ENCODE assay signal across 8 cellular contexts in genomic region chr7:71735961-71736556, GRCh38.
A peak's percentile ranks its signal among the peaks of the same experiment; 100 is the strongest.
DNase-seq lines count a peak whose midpoint lies in the region; ATAC-seq and TF ChIP-seq lines count a peak whose summit lies in the region.

No MANE protein-coding gene starts in this region.

- DNase-seq in activated gamma-delta T cell treated with Interleukin-2 at 50 U/mL for 16 hours, result peak; percentile 9
- DNase-seq in activated gamma-delta T cell (lab: John Stamatoyannopoulos, UW), result no peak
- peak; percentile 79 for DNase-seq in LoVo (ENCODE audit: low spot score)
- peak; percentile 77 for DNase-seq in SK-N-SH
- peak; percentile 39 for DNase-seq in MCF 10A (ENCODE audit: unreplicated experiment)
- DNase-seq in islet precursor cell, result peak; percentile 86
- peak; percentile 10 for DNase-seq in stimulated activated CD4-positive, alpha-beta T cell treated with anti-CD3 and anti-CD28 coated beads, Interleukin-12 subunit alpha, Interleukin-12 subunit beta, amount 100 ng/mL, for 4 hours

- H4K20me1 ChIP-seq in SK-N-SH (ENCODE audit: insufficient read depth), result no peaks in the 10 kb centered on the region

- H3K4me1 ChIP-seq in SK-N-SH (ENCODE audit: control insufficient read depth in 1 of 2, insufficient read depth in 2 of 2, low read depth in 1 of 2, low read length in 1 of 2), result no peaks in the 10 kb centered on the region; a peak in 1 of 4 replicates

- H3K27ac ChIP-seq in SK-N-SH (ENCODE audit: low read depth in 2 of 2, low read length in 1 of 2), result no peak overlapping the region

- no peak overlapping the region for H3K4me3 Mint-ChIP-seq in MCF 10A (ENCODE audit: unreplicated experiment)

- peak; percentile 96 for TF ChIP-seq CTCF in SK-N-SH (IDR thresholded peaks at IDR 0.05)
- peak; percentile 85 for TF ChIP-seq CTCF in MCF 10A (IDR thresholded peaks at IDR 0.05; ENCODE audit: unreplicated experiment)

- no peaks in the 10 kb centered on the region for H3F3A ChIP-seq in SK-N-SH (replicated peaks; ENCODE audit: insufficient read depth)

- H3K36me3 Mint-ChIP-seq in MCF 10A (ENCODE audit: insufficient read depth, unreplicated experiment), result no peaks in the 10 kb centered on the region

- no peak overlapping the region; a peak in 1 of 4 replicates for H3K4me3 ChIP-seq in SK-N-SH (ENCODE audit: low read depth in 2 of 2, low read length in 1 of 2)

- H3K36me3 ChIP-seq in SK-N-SH (replicated peaks in 1 of 2; ENCODE audit: control insufficient read depth in 1 of 2, insufficient read depth in 2 of 2, low read length in 1 of 2), result no peaks in the 10 kb centered on the region

- no peak overlapping the region for H3K4me2 ChIP-seq in SK-N-SH

- ATAC-seq in HG03139 (IDR thresholded peaks at IDR 0.05; ENCODE audit: unreplicated experiment), result no peak

- TF ChIP-seq RAD21 in SK-N-SH (IDR thresholded peaks at IDR 0.05; ENCODE audit: low read length), result peak; percentile 84

- TF ChIP-seq EP300 in SK-N-SH (IDR thresholded peaks at IDR 0.05; ENCODE audit: borderline replicate concordance in 1 of 2, low read depth in 1 of 2, low read length in 1 of 2), result no peak

- intact Hi-C loops in MCF 10A (cut with micrococcal nuclease), result loop anchor here (1.0 to 10.0 kb wide), 2 partner anchors 501 to 907 kb away; no protein-coding TSS in a partner anchor

- no peaks in the 10 kb centered on the region for H3K9me3 Mint-ChIP-seq in MCF 10A (ENCODE audit: unreplicated experiment)

- H3K9me3 ChIP-seq in SK-N-SH, result no peaks in the 10 kb centered on the region

- POLR2A ChIA-PET in SK-N-SH (lab: Yijun Ruan, JAX) (no interaction called here), MCF 10A (lab: Yijun Ruan, JAX) (no interaction called here)

- WGBS in SK-N-SH (ENCODE audit: low lambda C conversion rate), result 31% methylated on average over 7 of the region's 7 CpGs

- CTCF ChIA-PET in SK-N-SH (lab: Yijun Ruan, JAX), result interaction anchor here (0.6 to 6.3 kb wide), 28 partner anchors 9 to 907 kb away, joined by 3 to 141 read pairs (median 4); partner anchors contain the start of gene CALN1
- CTCF ChIA-PET in MCF 10A (lab: Yijun Ruan, JAX), result interaction anchor here (0.5 to 6.6 kb wide), 31 partner anchors 10 to 950 kb away, joined by 3 to 79 read pairs (median 3); no protein-coding TSS in a partner anchor

- no peaks in the 10 kb centered on the region for H3K9me2 ChIP-seq in SK-N-SH

- H3K9ac ChIP-seq in SK-N-SH, result no peak overlapping the region

- H3K27me3 Mint-ChIP-seq in MCF 10A (ENCODE audit: insufficient read depth, unreplicated experiment), result no peaks in the 10 kb centered on the region

- H3K27me3 ChIP-seq in SK-N-SH (ENCODE audit: insufficient read depth), result no peaks in the 10 kb centered on the region

- no peaks in the 10 kb centered on the region for H3K79me2 ChIP-seq in SK-N-SH (ENCODE audit: insufficient read depth)

- H3K27ac Mint-ChIP-seq in MCF 10A (ENCODE audit: low read depth, unreplicated experiment), result no peak overlapping the region

- BruUV-seq in MCF 10A (replicated peaks; lab: Mats Ljungman, UMichigan), result no TSS peak

- no peak overlapping the region for H2AFZ ChIP-seq in SK-N-SH (ENCODE audit: low read depth)

- H3K4me1 Mint-ChIP-seq in MCF 10A (ENCODE audit: insufficient read depth, unreplicated experiment), result no peaks in the 10 kb centered on the region

TF ChIP-seq in SK-N-SH, 30 proteins besides CTCF, POLR2A, EP300 and RAD21:
- peak; percentile 81 for TF ChIP-seq SMC3 (IDR thresholded peaks at IDR 0.05; ENCODE audit: low read depth, low read length)
- no peak for TF ChIP-seq REST (IDR thresholded peaks at IDR 0.05; ENCODE audit: low read depth, low read length)
